Comparison of ENCODE assay signal across 8 cellular contexts in genomic region chr2:161244387-161245236, GRCh38.
DNase-seq lines count a peak whose midpoint lies in the region; ATAC-seq and TF ChIP-seq lines count a peak whose summit lies in the region.
"Not testable (repeated sequence)": the region's sequence is repeated elsewhere in the genome, so short reads cannot be mapped to it uniquely, and the experiment has no call there.

No MANE protein-coding gene starts in this region.

- H3K36me3 Mint-ChIP-seq in MCF 10A (ENCODE audit: insufficient read depth, unreplicated experiment) = not testable (repeated sequence)

- intact Hi-C loops in MCF 10A (cut with micrococcal nuclease) = not testable (repeated sequence)

- ATAC-seq in GM19372 (IDR thresholded peaks at IDR 0.05; ENCODE audit: low read depth, unreplicated experiment) (peak; percentile 94), HG03045 (IDR thresholded peaks at IDR 0.05; ENCODE audit: unreplicated experiment) (peak; percentile 89)

- H3K4me3 ChIP-seq in kidney epithelial cell (ENCODE audit: low read depth, low read length) = peak overlapping the region; percentile 29

- H3K27me3 Mint-ChIP-seq in MCF 10A (ENCODE audit: insufficient read depth, unreplicated experiment) = peaks cover 11% of the 10 kb centered on the region

- TSS peak; percentile 58 for BruUV-seq in MCF 10A (replicated peaks; lab: Mats Ljungman, UMichigan)

- H3K4me3 Mint-ChIP-seq in MCF 10A (ENCODE audit: unreplicated experiment) = peak overlapping the region; percentile 88

- not testable (repeated sequence) for TF ChIP-seq CTCF in MCF 10A (IDR thresholded peaks at IDR 0.05; ENCODE audit: unreplicated experiment); kidney epithelial cell (IDR thresholded peaks at IDR 0.05; ENCODE audit: insufficient read depth, low read length, poor library complexity, severe bottlenecking)

- not testable (repeated sequence) for H3K36me3 ChIP-seq in kidney epithelial cell (ENCODE audit: control insufficient read depth, insufficient read depth, low read length)

- POLR2A ChIA-PET in MCF 10A (lab: Yijun Ruan, JAX) = interaction anchor here (0.6 to 1.0 kb wide), 6 partner anchors 10 to 130 kb away, joined by 3 read pairs; partner anchors contain the start of gene PSMD14

- not testable (repeated sequence) for H3K27me3 ChIP-seq in kidney epithelial cell (ENCODE audit: control insufficient read depth, insufficient read depth, low read length)

- DNase-seq in COLO668 (lab: John Stamatoyannopoulos, UW; ENCODE audit: unreplicated experiment) = peak; percentile 75
- peak; percentile 70 for DNase-seq in NCI-H2107 treated with DMSO at 0.1 percent for 48 hours (lab: John Stamatoyannopoulos, UW; ENCODE audit: unreplicated experiment)
- DNase-seq in activated CD4-positive, alpha-beta T cell treated with anti-CD3 and anti-CD28 coated beads for 24 hours (ENCODE audit: low read depth in 2 of 2) = peak; percentile 33 to 50
- peak; percentile 81 for DNase-seq in MCF 10A (ENCODE audit: unreplicated experiment)
- not testable (repeated sequence) for DNase-seq in kidney epithelial cell (ENCODE audit: low read depth)
- peak; percentile 27 to 56 for DNase-seq in stimulated activated CD4-positive, alpha-beta T cell treated with anti-CD3 and anti-CD28 coated beads, Interleukin-1b, Interleukin-23, amount 100 ng/mL, for 4 hours (ENCODE audit: low read depth in 2 of 2)

- CTCF ChIA-PET in MCF 10A (lab: Yijun Ruan, JAX) = interaction anchor here (1.0 kb wide), 1 partner anchor 702 kb away, joined by 5 read pairs; no protein-coding TSS in a partner anchor

- H3K4me1 Mint-ChIP-seq in MCF 10A (ENCODE audit: insufficient read depth, unreplicated experiment) = not testable (repeated sequence)

- H3K27ac Mint-ChIP-seq in MCF 10A (ENCODE audit: low read depth, unreplicated experiment) = peak overlapping the region; percentile 98

- H3K9me3 Mint-ChIP-seq in MCF 10A (ENCODE audit: unreplicated experiment) = not testable (repeated sequence)
